17 cellular contexts compared by ENCODE assay signal in genomic region chr2:42183775-42184174, GRCh38. TPM values are rescaled to one million over a fixed set of nuclear protein-coding genes. Genes with fewer than 3 reads are reported as not detected.
DNase-seq lines count a peak whose midpoint lies in the region; ATAC-seq and TF ChIP-seq lines count a peak whose summit lies in the region.
"Had no signal": no experiment of that assay in that cellular context is flagged by ENCODE, and none has a peak within 500 bp of the region (broad histone marks: within the 10 kb centered on the region; RNA-seq: fewer than 3 reads in every experiment).

No MANE protein-coding gene starts in this region.

- peaks cover 2 to 3% (median 3%) of the 10 kb centered on the region in 3 donors for H3K27me3 Mint-ChIP-seq in immature natural killer cell (ENCODE audit: low read depth in 3 of 3)
- H3K27me3 Mint-ChIP-seq: activated CD4-positive, alpha-beta memory T cell treated with anti-CD3 and anti-CD28 coated beads for 36 hours had no signal

- DNase-seq in immature natural killer cell (peak; percentile 54 to 66 (median 66)), body of pancreas (no peak), NCI-H1930 (lab: John Stamatoyannopoulos, UW) (no peak)
- DNase-seq: activated CD4-positive, alpha-beta memory T cell treated with anti-CD3 and anti-CD28 coated beads for 36 hours; activated effector memory CD4-positive, alpha-beta T cell treated with Interleukin-2 at 50 U/mL for 16 hours; aorta; head of caudate nucleus; islet precursor cell; MV-4-11; NK-92 treated with Interleukin-12 subunit alpha and Interleukin-12 subunit beta, amount 100 ng/mL, for 24 hours; sigmoid colon; stimulated activated CD4-positive, alpha-beta T cell treated with anti-CD3 and anti-CD28 coated beads, Interleukin-4, amount 100 ng/mL, for 4 hours had no signal

- H3K27me3 ChIP-seq in BLaER1 treated with 17β-estradiol and CSF1 and Interleukin-3, amounts not matched to agents 10 nM and 100 nM = no peaks in the 10 kb centered on the region
- no peaks in the 10 kb centered on the region for H3K27me3 ChIP-seq in body of pancreas
- H3K27me3 ChIP-seq: sigmoid colon had no signal

- peaks cover 13 to 28% (median 17%) of the 10 kb centered on the region in 10 experiments for H3K4me1 ChIP-seq in BLaER1 treated with 17β-estradiol and CSF1 and Interleukin-3, amounts not matched to agents 10 nM and 100 nM
- peaks cover 77% of the 10 kb centered on the region for H3K4me1 ChIP-seq in body of pancreas

- peaks cover 0 to 83% (median 30%) of the 10 kb centered on the region in 11 experiments; a peak in 19 of 22 replicates for H4K20me1 ChIP-seq in BLaER1 treated with 17β-estradiol and CSF1 and Interleukin-3, amounts not matched to agents 10 nM and 100 nM

- 0 out of 22 replicates have a peak overlapping the region, but pooled peaks of 1 of the 11 experiments have one; percentile 3 for H3K27ac ChIP-seq in BLaER1 treated with 17β-estradiol and CSF1 and Interleukin-3, amounts not matched to agents 10 nM and 100 nM
- peak overlapping the region in 2 of 4 donors; percentile 33 to 47 for H3K27ac ChIP-seq in body of pancreas
- H3K27ac ChIP-seq: sigmoid colon had no signal

- peak overlapping the region in 3 of 5 donors; percentile 15 to 39 (median 27) for H3K4me3 Mint-ChIP-seq in immature natural killer cell
- H3K4me3 Mint-ChIP-seq: activated CD4-positive, alpha-beta memory T cell treated with anti-CD3 and anti-CD28 coated beads for 36 hours had no signal

- H3K9ac ChIP-seq in BLaER1 treated with 17β-estradiol and CSF1 and Interleukin-3, amounts not matched to agents 10 nM and 100 nM = no peak overlapping the region

- peaks cover 44 to 78% of the 10 kb centered on the region in 2 donors for H3K4me1 Mint-ChIP-seq in immature natural killer cell

- H3K36me3 ChIP-seq in BLaER1 treated with 17β-estradiol and CSF1 and Interleukin-3, amounts not matched to agents 10 nM and 100 nM = peaks cover 0 to 27% (median 6%) of the 10 kb centered on the region in 11 experiments; a peak in 7 of 22 replicates
- no peaks in the 10 kb centered on the region for H3K36me3 ChIP-seq in body of pancreas (replicated peaks in 1 of 2; ENCODE audit: insufficient read depth in 1 of 2, low read depth in 2 of 2)
- H3K36me3 ChIP-seq: sigmoid colon had no signal

- ATAC-seq in GM18511 (IDR thresholded peaks at IDR 0.05; ENCODE audit: unreplicated experiment) (peak; percentile 60), HG03460 (IDR thresholded peaks at IDR 0.05; ENCODE audit: unreplicated experiment) (peak; percentile 78), body of pancreas (no peak), SK-N-SH treated with all-trans-retinoic acid at 6 μM for 48 hours (no peak), GM21367 (IDR thresholded peaks at IDR 0.05; ENCODE audit: unreplicated experiment) (no peak)

- H3K4me3 ChIP-seq in BLaER1 treated with 17β-estradiol and CSF1 and Interleukin-3, amounts not matched to agents 10 nM and 100 nM = no peak overlapping the region
- H3K4me3 ChIP-seq in body of pancreas = no peak overlapping the region
- H3K4me3 ChIP-seq: sigmoid colon had no signal

- no peaks in the 10 kb centered on the region for H3K9me3 Mint-ChIP-seq in immature natural killer cell
- H3K9me3 Mint-ChIP-seq: activated CD4-positive, alpha-beta memory T cell treated with anti-CD3 and anti-CD28 coated beads for 36 hours had no signal

- H3K27ac Mint-ChIP-seq in immature natural killer cell = peak overlapping the region in 4 of 6 donors; percentile 72 to 83 (median 76)
- H3K27ac Mint-ChIP-seq: activated CD4-positive, alpha-beta memory T cell treated with anti-CD3 and anti-CD28 coated beads for 36 hours had no signal

- intact Hi-C loops in body of pancreas (cut with DNase I) = no loop called here

- WGBS in body of pancreas, 2 donors = 15 to 48% methylated on average over 1 of the region's 1 CpG

- TF ChIP-seq CTCF in body of pancreas (IDR thresholded peaks at IDR 0.05) = no peak

- H3K4me2 ChIP-seq in BLaER1 treated with 17β-estradiol and CSF1 and Interleukin-3, amounts not matched to agents 10 nM and 100 nM = peak overlapping the region in 9 of 11 experiments; percentile 27 to 72 (median 48); a peak in 15 of 22 replicates

- TF ChIP-seq POLR2A in body of pancreas (IDR thresholded peaks at IDR 0.05) = no peak

- H3K9me3 ChIP-seq in BLaER1 treated with 17β-estradiol and CSF1 and Interleukin-3, amounts not matched to agents 10 nM and 100 nM (replicated peaks in 1 of 11) = no peaks in the 10 kb centered on the region
- H3K9me3 ChIP-seq in body of pancreas = no peaks in the 10 kb centered on the region
- H3K9me3 ChIP-seq: sigmoid colon had no signal

- peaks cover 0 to 4% (median 4%) of the 10 kb centered on the region in 3 donors for H3K36me3 Mint-ChIP-seq in immature natural killer cell

TF ChIP-seq in SK-N-SH treated with all-trans-retinoic acid at 6 μM for 48 hours, 23 proteins besides CTCF, POLR2A, EP300 and RAD21:
- TF ChIP-seq PPARA (CRISPR knock-in tag; IDR thresholded peaks at IDR 0.05; ENCODE audit: borderline replicate concordance) (no peak), PATZ1 (CRISPR knock-in tag; IDR thresholded peaks at IDR 0.05; ENCODE audit: borderline replicate concordance) (no peak), RARB (CRISPR knock-in tag; IDR thresholded peaks at IDR 0.05) (no peak), CSDC2 (CRISPR knock-in tag; IDR thresholded peaks at IDR 0.05) (no peak), ZFP30 (CRISPR knock-in tag; IDR thresholded peaks at IDR 0.05) (no peak), ZNF8 (CRISPR knock-in tag; IDR thresholded peaks at IDR 0.05) (no peak), TCF4 (CRISPR knock-in tag; IDR thresholded peaks at IDR 0.05; ENCODE audit: borderline replicate concordance) (no peak), OSR1 (CRISPR knock-in tag; IDR thresholded peaks at IDR 0.05) (no peak), ARNTL (CRISPR knock-in tag; IDR thresholded peaks at IDR 0.05; ENCODE audit: borderline replicate concordance, low read depth) (no peak), GLIS3 (CRISPR knock-in tag; IDR thresholded peaks at IDR 0.05) (no peak), CREB5 (CRISPR knock-in tag; IDR thresholded peaks at IDR 0.05; ENCODE audit: low read depth) (no peak), ISL1 (CRISPR knock-in tag; IDR thresholded peaks at IDR 0.05) (no peak), ZNF70 (CRISPR knock-in tag; IDR thresholded peaks at IDR 0.05) (no peak), BACH2 (CRISPR knock-in tag; IDR thresholded peaks at IDR 0.05; ENCODE audit: borderline replicate concordance) (no peak), ZC3H10 (CRISPR knock-in tag; IDR thresholded peaks at IDR 0.05) (no peak), ZFP3 (CRISPR knock-in tag; IDR thresholded peaks at IDR 0.05) (no peak), ESRRG (CRISPR knock-in tag; IDR thresholded peaks at IDR 0.05) (no peak), SNAI2 (CRISPR knock-in tag; IDR thresholded peaks at IDR 0.05) (no peak), ZNF565 (CRISPR knock-in tag; conservative IDR thresholded peaks at IDR 0.05; ENCODE audit: low read depth) (no peak)
- TF ChIP-seq, protein P1, sequence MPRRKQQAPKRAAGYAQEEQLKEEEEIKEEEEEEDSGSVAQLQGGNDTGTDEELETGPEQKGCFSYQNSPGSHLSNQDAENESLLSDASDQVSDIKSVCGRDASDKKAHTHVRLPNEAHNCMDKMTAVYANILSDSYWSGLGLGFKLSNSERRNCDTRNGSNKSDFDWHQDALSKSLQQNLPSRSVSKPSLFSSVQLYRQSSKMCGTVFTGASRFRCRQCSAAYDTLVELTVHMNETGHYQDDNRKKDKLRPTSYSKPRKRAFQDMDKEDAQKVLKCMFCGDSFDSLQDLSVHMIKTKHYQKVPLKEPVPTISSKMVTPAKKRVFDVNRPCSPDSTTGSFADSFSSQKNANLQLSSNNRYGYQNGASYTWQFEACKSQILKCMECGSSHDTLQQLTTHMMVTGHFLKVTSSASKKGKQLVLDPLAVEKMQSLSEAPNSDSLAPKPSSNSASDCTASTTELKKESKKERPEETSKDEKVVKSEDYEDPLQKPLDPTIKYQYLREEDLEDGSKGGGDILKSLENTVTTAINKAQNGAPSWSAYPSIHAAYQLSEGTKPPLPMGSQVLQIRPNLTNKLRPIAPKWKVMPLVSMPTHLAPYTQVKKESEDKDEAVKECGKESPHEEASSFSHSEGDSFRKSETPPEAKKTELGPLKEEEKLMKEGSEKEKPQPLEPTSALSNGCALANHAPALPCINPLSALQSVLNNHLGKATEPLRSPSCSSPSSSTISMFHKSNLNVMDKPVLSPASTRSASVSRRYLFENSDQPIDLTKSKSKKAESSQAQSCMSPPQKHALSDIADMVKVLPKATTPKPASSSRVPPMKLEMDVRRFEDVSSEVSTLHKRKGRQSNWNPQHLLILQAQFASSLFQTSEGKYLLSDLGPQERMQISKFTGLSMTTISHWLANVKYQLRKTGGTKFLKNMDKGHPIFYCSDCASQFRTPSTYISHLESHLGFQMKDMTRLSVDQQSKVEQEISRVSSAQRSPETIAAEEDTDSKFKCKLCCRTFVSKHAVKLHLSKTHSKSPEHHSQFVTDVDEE (CRISPR knock-in tag; IDR thresholded peaks at IDR 0.05) = no peak

RNA-seq across cellular contexts. Expression of gene EML4, which starts 14.6 kb away (rescaled TPM):
- polyA plus RNA-seq in immature natural killer cell = 10 to 100 TPM; 16.1 to 35.3 (median 28.9) TPM
- 10 to 100 TPM; 37.4 to 39.9 TPM for total RNA-seq in body of pancreas

Comparison
In these comparisons a context has a peak if more than half of its experiments do, and no peak if none do; other contexts are left out.
1. ATAC-seq: peak in GM18511 (single experiment) and HG03460 (single experiment); none in body of pancreas (single experiment), SK-N-SH treated with all-trans-retinoic acid at 6 μM for 48 hours (single experiment) and GM21367 (single experiment).
2. DNase-seq: peak in immature natural killer cell (3 of 3); none in body of pancreas (0 of 4) and NCI-H1930 (0 of 2).